29 cellular contexts compared by ENCODE assay signal in genomic region chr15:80095959-80096358, GRCh38.
"Had no signal": no experiment of that assay in that cellular context is flagged by ENCODE, and none has a peak within 500 bp of the region (broad histone marks: within the 10 kb centered on the region; RNA-seq: fewer than 3 reads in every experiment).

No MANE protein-coding gene starts in this region.

- DNase-seq: dermis blood vessel endothelial cell; effector memory CD4-positive, alpha-beta T cell; foreskin melanocyte; glutamatergic neuron; heart right ventricle; hippocampal formation; left cardiac atrium; left ventricle myocardium inferior; mesenchymal stem cell; mucosa of descending colon; naive B cell; stimulated activated CD4-positive, alpha-beta T cell treated with anti-CD3 and anti-CD28 coated beads, Interleukin-12 subunit alpha, Interleukin-12 subunit beta, amount 100 ng/mL, for 4 hours; stimulated activated CD4-positive, alpha-beta T cell treated with anti-CD3 and anti-CD28 coated beads, Interleukin-1b, Interleukin-23, amount 100 ng/mL, for 48 hours; stimulated activated CD4-positive, alpha-beta T cell treated with anti-CD3 and anti-CD28 coated beads, Interleukin-4, amount 100 ng/mL, for 1 hour; stimulated activated CD8-positive, alpha-beta memory T cell treated with anti-CD3 and anti-CD28 coated beads, Interleukin-4, amount 100 ng/mL, for 48 hours; stimulated activated naive CD4-positive, alpha-beta T cell; stimulated activated naive CD8-positive, alpha-beta T cell treated with anti-CD3 and anti-CD28 coated beads, Interleukin-15, amount 100 ng/mL, for 72 hours; tibial artery had no signal

- H3K27me3 ChIP-seq: esophagus muscularis mucosa, heart right ventricle, neutrophil, suprapubic skin, tibial artery had no signal

- H3K4me2 ChIP-seq: smooth muscle cell had no signal

- H3K9me3 ChIP-seq: esophagus muscularis mucosa, heart right ventricle, left ventricle myocardium inferior, mucosa of descending colon, neutrophil, suprapubic skin, tibial artery had no signal

- H3K36me3 ChIP-seq: esophagus muscularis mucosa, left ventricle myocardium inferior, neutrophil, suprapubic skin, tibial artery had no signal

- H3K9me3 Mint-ChIP-seq: mesothelial cell of epicardium; naive B cell; natural killer cell treated with Interleukin-12 subunit alpha and Interleukin-12 subunit beta and Interleukin-15 and Interleukin-18, amount 100 ng/mL, for 72 hours; neural crest cell; stimulated activated naive CD8-positive, alpha-beta T cell treated with anti-CD3 and anti-CD28 coated beads, Interleukin-15, amount 100 ng/mL, for 72 hours; type B pancreatic cell had no signal

- H3K27ac ChIP-seq: coronary artery, esophagus muscularis mucosa, heart right ventricle, left ventricle myocardium inferior, neutrophil, parathyroid adenoma, suprapubic skin, tibial artery had no signal

- H3K4me3 Mint-ChIP-seq: mesothelial cell of epicardium; naive B cell; natural killer cell treated with Interleukin-12 subunit alpha and Interleukin-12 subunit beta and Interleukin-15 and Interleukin-18, amount 100 ng/mL, for 72 hours; neural crest cell; stimulated activated naive CD8-positive, alpha-beta T cell treated with anti-CD3 and anti-CD28 coated beads, Interleukin-15, amount 100 ng/mL, for 72 hours; type B pancreatic cell had no signal

- H3K4me1 ChIP-seq: parathyroid adenoma had no signal

- H2AFZ ChIP-seq: parathyroid adenoma had no signal

- H3K27ac Mint-ChIP-seq: natural killer cell treated with Interleukin-12 subunit alpha and Interleukin-12 subunit beta and Interleukin-15 and Interleukin-18, amount 100 ng/mL, for 72 hours; progenitor cell of endocrine pancreas; stimulated activated naive CD8-positive, alpha-beta T cell treated with anti-CD3 and anti-CD28 coated beads, Interleukin-15, amount 100 ng/mL, for 72 hours; type B pancreatic cell had no signal

- H3K27me3 Mint-ChIP-seq: naive B cell; natural killer cell treated with Interleukin-12 subunit alpha and Interleukin-12 subunit beta and Interleukin-15 and Interleukin-18, amount 100 ng/mL, for 72 hours; progenitor cell of endocrine pancreas; stimulated activated naive CD8-positive, alpha-beta T cell treated with anti-CD3 and anti-CD28 coated beads, Interleukin-15, amount 100 ng/mL, for 72 hours; type B pancreatic cell had no signal

- H3K36me3 Mint-ChIP-seq: mesothelial cell of epicardium; naive B cell; natural killer cell treated with Interleukin-12 subunit alpha and Interleukin-12 subunit beta and Interleukin-15 and Interleukin-18, amount 100 ng/mL, for 72 hours had no signal

- H3K4me3 ChIP-seq: coronary artery, esophagus muscularis mucosa, heart right ventricle, left ventricle myocardium inferior, mucosa of descending colon, smooth muscle cell, suprapubic skin, tibial artery had no signal
